In the genomic region with DNA sequence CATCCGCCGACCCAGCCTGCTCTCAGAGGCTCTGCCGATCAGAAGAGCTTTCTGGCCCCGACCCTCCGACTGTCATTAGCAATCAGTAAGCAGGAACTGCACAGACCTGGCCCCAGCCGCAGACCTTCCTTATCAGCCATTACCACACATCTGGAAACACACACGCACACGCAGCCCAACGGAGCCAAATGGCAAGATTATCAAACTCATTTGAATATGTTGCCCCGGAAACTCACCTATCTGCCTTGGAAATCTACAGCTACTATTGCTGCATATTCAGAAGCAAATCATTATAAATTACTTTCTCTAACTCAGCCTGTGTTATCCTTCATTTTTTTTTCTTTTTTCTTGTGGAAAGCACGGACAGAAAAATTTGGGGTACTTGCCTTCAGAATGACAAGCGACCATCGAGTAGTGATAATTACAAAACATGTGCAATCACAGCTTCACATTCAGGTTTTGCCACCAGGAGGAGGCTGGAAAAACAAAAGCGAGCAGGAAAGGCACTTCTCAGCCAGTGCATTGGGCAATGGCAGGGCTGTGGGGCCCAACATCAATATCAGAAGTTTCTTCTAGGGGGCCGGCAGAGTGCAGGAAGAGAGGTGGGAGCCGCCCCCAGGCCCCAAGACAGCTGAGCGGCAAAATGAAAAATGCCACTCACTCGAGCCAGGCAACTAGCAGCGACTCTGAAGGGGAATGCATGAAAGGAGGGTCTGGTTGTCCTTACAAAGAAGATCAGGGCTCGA, we compare ENCODE assay signal across 11 cellular contexts.
DNase-seq lines count a peak whose midpoint lies in the region; ATAC-seq, FAIRE-seq and TF ChIP-seq lines count a peak whose summit lies in the region.
"Had no signal": no experiment of that assay in that cellular context is flagged by ENCODE, and none has a peak within 500 bp of the region (broad histone marks: within the 10 kb centered on the region; RNA-seq: fewer than 3 reads in every experiment).

No MANE protein-coding gene starts in this region.

- FAIRE-seq in keratinocyte (lab: Jason Lieb, UNC), result no peak

- H3K9me1 ChIP-seq in keratinocyte (ENCODE audit: control insufficient read depth, extremely low read depth, insufficient read depth, low read length), result no peaks in the 10 kb centered on the region

- H3K9me3 Mint-ChIP-seq in CD4-positive, CD25-positive, alpha-beta regulatory T cell, result peaks cover 0 to 10% (median 4%) of the 10 kb centered on the region in 7 donors
- H3K9me3 Mint-ChIP-seq in IgD-negative memory B cell, result peaks cover 0 to 6% (median 0%) of the 10 kb centered on the region in 3 donors

- H3K9me3 ChIP-seq in CD4-positive, CD25-positive, alpha-beta regulatory T cell (ENCODE audit: control insufficient read depth in 2 of 2, low read length in 2 of 2), result no peaks in the 10 kb centered on the region
- H3K9me3 ChIP-seq in keratinocyte (ENCODE audit: control insufficient read depth, low read depth, low read length), result no peaks in the 10 kb centered on the region

- H3K27ac ChIP-seq in CD4-positive, CD25-positive, alpha-beta regulatory T cell (ENCODE audit: insufficient read depth, low read length, poor library complexity, severe bottlenecking), result no peak overlapping the region
- no peak overlapping the region for H3K27ac ChIP-seq in keratinocyte (ENCODE audit: control insufficient read depth, insufficient read depth, low read length)

- H3K4me1 ChIP-seq in CD4-positive, CD25-positive, alpha-beta regulatory T cell (ENCODE audit: control insufficient read depth, insufficient read depth, low read length, poor library complexity, severe bottlenecking), result peaks cover 10% of the 10 kb centered on the region
- peaks cover 29% of the 10 kb centered on the region for H3K4me1 ChIP-seq in keratinocyte (ENCODE audit: control insufficient read depth, extremely low read depth, insufficient read depth, low read length)

- H3K4me3 ChIP-seq in CD4-positive, CD25-positive, alpha-beta regulatory T cell (ENCODE audit: low read depth, low read length), result no peak overlapping the region
- H3K4me3 ChIP-seq in keratinocyte (ENCODE audit: control insufficient read depth in 2 of 3, extremely low read depth in 1 of 3, insufficient read depth in 2 of 3, low read depth in 1 of 3, low read length in 3 of 3), result no peak overlapping the region

- H3K27me3 ChIP-seq in CD4-positive, CD25-positive, alpha-beta regulatory T cell (ENCODE audit: control insufficient read depth, insufficient read depth, low read length), result no peaks in the 10 kb centered on the region
- no peaks in the 10 kb centered on the region for H3K27me3 ChIP-seq in keratinocyte (ENCODE audit: control insufficient read depth, extremely low read depth, insufficient read depth, low read length)

- dilution Hi-C loops in keratinocyte (cut with MboI; ENCODE audit: extremely low pct_ligation_motif_present, low sequenced_read_pairs), result no loop called here

- H3K4me3 Mint-ChIP-seq in CD4-positive, CD25-positive, alpha-beta regulatory T cell, result peak overlapping the region in 3 of 4 donors; percentile 55 to 71 (median 56)
- peak overlapping the region in 2 of 4 donors; percentile 16 to 69 for H3K4me3 Mint-ChIP-seq in IgD-negative memory B cell
- H3K4me3 Mint-ChIP-seq: dendritic cell treated with granulocyte-macrophage colony-stimulating factor and Interleukin-4, amounts not matched to agents 40 ng/mL and 50 ng/mL, for 4 days had no signal

- peaks cover 75% of the 10 kb centered on the region for H3K79me2 ChIP-seq in keratinocyte (ENCODE audit: control insufficient read depth, insufficient read depth, low read length)

- peak in 1 of 3 donors; percentile 51 for DNase-seq in CD4-positive, CD25-positive, alpha-beta regulatory T cell
- DNase-seq in activated T-cell treated with anti-CD3 and anti-CD28 coated beads, Interleukin-2, amount 50 U/mL, for 48 hours, result peak; percentile 24 to 25
- no peak for DNase-seq in keratinocyte (ENCODE audit: low read depth, low spot score)
- DNase-seq in NCI-H2029 treated with DMSO at 0.1 percent for 48 hours (lab: John Stamatoyannopoulos, UW), result no peak
- no peak for DNase-seq in NCI-H1417 treated with DMSO at 0.1 percent for 48 hours (lab: John Stamatoyannopoulos, UW)
- DNase-seq: mesenchymal stem cell, Right ventricle myocardium superior had no signal

- peaks cover 6 to 13% (median 10%) of the 10 kb centered on the region in 4 donors for H3K4me1 Mint-ChIP-seq in CD4-positive, CD25-positive, alpha-beta regulatory T cell
- peaks cover 15 to 26% (median 21%) of the 10 kb centered on the region in 3 donors for H3K4me1 Mint-ChIP-seq in IgD-negative memory B cell

- H4K20me1 ChIP-seq in keratinocyte (ENCODE audit: control insufficient read depth, extremely low read depth, insufficient read depth, low read length), result no peaks in the 10 kb centered on the region

- H2AFZ ChIP-seq in keratinocyte (ENCODE audit: control insufficient read depth, low read length), result no peak overlapping the region

- peak in 1 of 3 experiments; percentile 18 for TF ChIP-seq CTCF in keratinocyte (optimal IDR thresholded peaks at IDR 0.05 in 1 of 3, IDR thresholded peaks at IDR 0.05 in 1 of 3, conservative IDR thresholded peaks at IDR 0.05 in 1 of 3; ENCODE audit: extremely low read depth in 1 of 3, insufficient read depth in 2 of 3, low read length in 3 of 3)

- H3K9ac ChIP-seq in keratinocyte (ENCODE audit: control insufficient read depth, extremely low read depth, insufficient read depth, low read length), result no peak overlapping the region

- peak overlapping the region; percentile 34 for H3K4me2 ChIP-seq in keratinocyte (ENCODE audit: control insufficient read depth, extremely low read depth, insufficient read depth, low read depth, low read length)

- H3K27ac Mint-ChIP-seq in CD4-positive, CD25-positive, alpha-beta regulatory T cell, result peak overlapping the region in 2 of 3 donors; percentile 3 to 50
- peak overlapping the region; percentile 7 to 80 (median 41) for H3K27ac Mint-ChIP-seq in IgD-negative memory B cell
- H3K27ac Mint-ChIP-seq: dendritic cell treated with granulocyte-macrophage colony-stimulating factor and Interleukin-4, amounts not matched to agents 40 ng/mL and 50 ng/mL, for 4 days had no signal

- H3K27me3 Mint-ChIP-seq in CD4-positive, CD25-positive, alpha-beta regulatory T cell, result peaks cover 12% of the 10 kb centered on the region
- H3K27me3 Mint-ChIP-seq in IgD-negative memory B cell, result no peaks in the 10 kb centered on the region

- peaks cover 3% of the 10 kb centered on the region for H3K36me3 Mint-ChIP-seq in CD4-positive, CD25-positive, alpha-beta regulatory T cell
- peaks cover 8% of the 10 kb centered on the region for H3K36me3 Mint-ChIP-seq in IgD-negative memory B cell

- peak in 1 of 2 donors; percentile 42 for ATAC-seq in CD4-positive, CD25-positive, alpha-beta regulatory T cell (ENCODE audit: low read depth in 2 of 2)
- ATAC-seq in HG02981 (IDR thresholded peaks at IDR 0.05; ENCODE audit: unreplicated experiment) (no peak), GM21786 (IDR thresholded peaks at IDR 0.05; ENCODE audit: unreplicated experiment) (no peak)

- no peaks in the 10 kb centered on the region for H3K36me3 ChIP-seq in CD4-positive, CD25-positive, alpha-beta regulatory T cell (ENCODE audit: control insufficient read depth, insufficient read depth, low read length)
- H3K36me3 ChIP-seq in keratinocyte (ENCODE audit: control insufficient read depth in 2 of 2, extremely low read depth in 1 of 2, insufficient read depth in 2 of 2, low read length in 2 of 2), result peaks cover 0 to 4% of the 10 kb centered on the region in 2 experiments

Comparison
In these comparisons a context has a peak if more than half of its experiments do, and no peak if none do; other contexts are left out.
1. DNase-seq: peak in activated T-cell treated with anti-CD3 and anti-CD28 coated beads, Interleukin-2, amount 50 U/mL, for 48 hours (2 of 2); none in keratinocyte (single experiment), NCI-H2029 treated with DMSO at 0.1 percent for 48 hours (single experiment) and NCI-H1417 treated with DMSO at 0.1 percent for 48 hours (single experiment).